ENCODE assay signal across 17 cellular contexts in the genomic region with DNA sequence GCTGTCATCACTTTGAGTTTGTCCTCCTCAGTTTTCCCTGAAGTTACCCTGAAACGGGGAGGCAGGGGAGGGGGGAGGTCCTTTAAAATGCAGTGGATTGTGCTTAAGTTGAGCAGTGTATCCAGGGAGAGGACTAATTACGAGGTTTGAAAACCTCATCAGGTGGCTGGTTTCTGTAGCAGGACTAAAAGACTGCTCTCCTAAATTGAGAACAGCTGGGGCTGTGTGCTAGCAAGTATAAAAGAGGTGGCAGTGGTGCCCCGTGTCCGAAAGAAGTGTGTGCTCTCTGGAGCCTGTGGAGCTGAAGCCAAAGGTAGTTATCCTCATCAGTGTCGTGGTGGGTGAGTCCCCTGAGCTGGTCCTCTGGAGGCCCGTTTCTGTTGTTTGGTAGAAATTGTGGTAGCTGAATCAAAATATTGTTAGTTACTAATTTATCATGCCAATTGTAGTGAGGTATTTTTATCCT. TPM values are rescaled to one million over a fixed set of nuclear protein-coding genes. Genes with fewer than 3 reads are reported as not detected.
DNase-seq lines count a peak whose midpoint lies in the region; ATAC-seq and TF ChIP-seq lines count a peak whose summit lies in the region.
"Had no signal": no experiment of that assay in that cellular context is flagged by ENCODE, and none has a peak within 500 bp of the region (broad histone marks: within the 10 kb centered on the region; RNA-seq: fewer than 3 reads in every experiment).

No MANE protein-coding gene starts in this region.

- POLR2A ChIA-PET in PC-3 (lab: Charles Lee; ENCODE audit: unreplicated experiment), result interaction anchor here (0.6 kb wide), 1 partner anchor 17 kb away, joined by 11 read pairs; no protein-coding TSS in a partner anchor

- BruUV-seq in mammary epithelial cell (replicated peaks; lab: Mats Ljungman, UMichigan), result no TSS peak
- BruUV-seq in PC-3 (replicated peaks; lab: Mats Ljungman, UMichigan), result no TSS peak

- H3K4me2 ChIP-seq in mammary epithelial cell (ENCODE audit: insufficient read depth, low read depth, low read length) (no peak overlapping the region), mesendoderm (ENCODE audit: low read length) (no peak overlapping the region), PC-3 (ENCODE audit: low read length) (no peak overlapping the region)
- H3K4me2 ChIP-seq: SK-N-SH had no signal

- no peaks in the 10 kb centered on the region for H3K27me3 ChIP-seq in mammary epithelial cell (ENCODE audit: insufficient read depth, low read length)
- no peaks in the 10 kb centered on the region for H3K27me3 ChIP-seq in mesendoderm (ENCODE audit: insufficient read depth, low read length, poor library complexity)
- H3K27me3 ChIP-seq in thyroid gland, result no peaks in the 10 kb centered on the region
- no peaks in the 10 kb centered on the region for H3K27me3 ChIP-seq in suprapubic skin
- H3K27me3 ChIP-seq in PC-3 (ENCODE audit: low read length), result no peaks in the 10 kb centered on the region

- no peak overlapping the region for H2AK5ac ChIP-seq in mesendoderm (ENCODE audit: low read length)

- H3K9me3 ChIP-seq in mammary epithelial cell (replicated peaks; ENCODE audit: insufficient read depth, low read length), result no peaks in the 10 kb centered on the region
- no peaks in the 10 kb centered on the region for H3K9me3 ChIP-seq in thyroid gland
- H3K9me3 ChIP-seq in suprapubic skin, result no peaks in the 10 kb centered on the region
- H3K9me3 ChIP-seq in PC-3 (ENCODE audit: low read length), result no peaks in the 10 kb centered on the region

- ATAC-seq in PC-3, result no peak
- ATAC-seq: Right ventricle myocardium inferior had no signal

- H3K36me3 ChIP-seq in mammary epithelial cell (ENCODE audit: insufficient read depth, low read length) (no peaks in the 10 kb centered on the region), mesendoderm (ENCODE audit: control insufficient read depth, insufficient read depth, low read length) (no peaks in the 10 kb centered on the region), thyroid gland (no peaks in the 10 kb centered on the region), suprapubic skin (no peaks in the 10 kb centered on the region), PC-3 (ENCODE audit: low read depth, low read length) (no peaks in the 10 kb centered on the region)

- WGBS in mammary epithelial cell (ENCODE audit: low coverage, missing lambda C conversion rate), result 100% methylated on average over 6 of the region's 6 CpGs
- WGBS in mesendoderm (ENCODE audit: extremely low coverage, insufficient coverage, low lambda C conversion rate), result no CpG with 5 or more reads among the region's 6 CpGs
- 43 to 47% methylated on average over 6 of the region's 6 CpGs for WGBS in thyroid gland, 2 donors
- 61% methylated on average over 6 of the region's 6 CpGs for WGBS in suprapubic skin

- CTCF ChIA-PET in mammary epithelial cell (lab: Charles Lee; ENCODE audit: low non-redundant PET) (no interaction called here), PC-3 (lab: Charles Lee) (no interaction called here)

- intact Hi-C loops in mammary epithelial cell (cut with micrococcal nuclease), result no loop called here
- intact Hi-C loops in thyroid gland (cut with DNase I), result loop anchor here (10.0 kb wide), 1 partner anchor 69 kb away; the partner anchor contains the start of gene SGMS2
- intact Hi-C loops in PC-3 (cut with micrococcal nuclease), result no loop called here

- DNase-seq in NCI-H69 (lab: John Stamatoyannopoulos, UW) (peak; percentile 74), mammary epithelial cell (no peak), mesendoderm (no peak), thyroid gland (peak; percentile 17 to 49), suprapubic skin (ENCODE audit: low spot score in 2 of 2) (no peak), PC-3 (no peak), hepatic stellate cell (ENCODE audit: low spot score) (no peak)
- DNase-seq: C1 segment of cervical spinal cord; DMS 273 treated with DMSO at 0.1 percent for 48 hours; HFFc6; KG1; MM.1S; NCI-H1105; NCI-H510A; NK-92 treated with Interleukin-12 subunit alpha and Interleukin-12 subunit beta, amount 100 ng/mL, for 24 hours; SK-N-SH had no signal

- H3K9me2 ChIP-seq in PC-3 (replicated peaks; ENCODE audit: low read length), result no peaks in the 10 kb centered on the region
- H3K9me2 ChIP-seq: SK-N-SH had no signal

- H3K79me2 ChIP-seq in mammary epithelial cell (ENCODE audit: insufficient read depth, low read length) (peaks cover 33% of the 10 kb centered on the region), mesendoderm (ENCODE audit: control insufficient read depth, insufficient read depth, low read length) (no peaks in the 10 kb centered on the region), PC-3 (ENCODE audit: low read length) (peaks cover 12% of the 10 kb centered on the region; the same call in 1 of the 2 replicates)

- H2BK5ac ChIP-seq in mesendoderm (ENCODE audit: low read length), result no peak overlapping the region

- H3K18ac ChIP-seq in mesendoderm (ENCODE audit: low read length), result peak overlapping the region; percentile 51

- H3K27ac ChIP-seq in mammary epithelial cell (ENCODE audit: insufficient read depth, low read depth, low read length), result peak overlapping the region; percentile 67
- H3K27ac ChIP-seq in mesendoderm (ENCODE audit: low read depth, low read length), result no peak overlapping the region
- H3K27ac ChIP-seq in thyroid gland, result no peak overlapping the region
- no peak overlapping the region for H3K27ac ChIP-seq in suprapubic skin
- no peak overlapping the region for H3K27ac ChIP-seq in PC-3 (ENCODE audit: low read length)

- dilution Hi-C loops in mammary epithelial cell (cut with HindIII; ENCODE audit: low sequenced_read_pairs), result no loop called here

- no peak overlapping the region for H2BK15ac ChIP-seq in mesendoderm (replicated peaks; ENCODE audit: low read depth)

- TF ChIP-seq POLR2A in thyroid gland (IDR thresholded peaks at IDR 0.05) (no peak), suprapubic skin (IDR thresholded peaks at IDR 0.05) (no peak)

- no peak overlapping the region for H3K4ac ChIP-seq in mesendoderm (ENCODE audit: low read depth, low read length)

- H4K8ac ChIP-seq in mesendoderm (ENCODE audit: low read depth, low read length), result no peak overlapping the region

- H3K56ac ChIP-seq in mesendoderm (ENCODE audit: low read length), result no peak overlapping the region

- H4K5ac ChIP-seq in mesendoderm (ENCODE audit: low read length), result no peak overlapping the region

- no peak for TF ChIP-seq EP300 in suprapubic skin (IDR thresholded peaks at IDR 0.05)

- TF ChIP-seq CTCF in mammary epithelial cell (conservative IDR thresholded peaks at IDR 0.05 in 1 of 2, IDR thresholded peaks at IDR 0.05 in 1 of 2; ENCODE audit: extremely low read depth in 1 of 2, insufficient read depth in 1 of 2, low read depth in 1 of 2, low read length in 2 of 2) (no peak), thyroid gland (IDR thresholded peaks at IDR 0.05) (no peak), suprapubic skin (IDR thresholded peaks at IDR 0.05) (no peak), PC-3 (conservative IDR thresholded peaks at IDR 0.05; ENCODE audit: low read depth, low read length) (no peak)

- H3F3A ChIP-seq in PC-3 (ENCODE audit: low read length, unreplicated experiment), result peaks cover 8% of the 10 kb centered on the region

- H3K23ac ChIP-seq in mesendoderm (ENCODE audit: low read length), result no peak overlapping the region

- H3K79me1 ChIP-seq in mesendoderm (ENCODE audit: low read length), result no peaks in the 10 kb centered on the region

- no peak overlapping the region for H2AFZ ChIP-seq in mammary epithelial cell (ENCODE audit: low read depth, low read length)
- no peak overlapping the region for H2AFZ ChIP-seq in PC-3 (ENCODE audit: low read length)

- H4K20me1 ChIP-seq in mammary epithelial cell (ENCODE audit: insufficient read depth, low read length) (no peaks in the 10 kb centered on the region), PC-3 (ENCODE audit: low read length) (no peaks in the 10 kb centered on the region)

- H3K4me1 ChIP-seq in mammary epithelial cell (ENCODE audit: insufficient read depth, low read length) (peaks cover 49% of the 10 kb centered on the region), mesendoderm (ENCODE audit: control insufficient read depth, low read depth, low read length) (no peaks in the 10 kb centered on the region), thyroid gland (peaks cover 32 to 35% of the 10 kb centered on the region in 2 donors), suprapubic skin (peaks cover 19% of the 10 kb centered on the region), PC-3 (ENCODE audit: insufficient read depth, low read length) (peaks cover 28% of the 10 kb centered on the region)

- H3K9ac ChIP-seq in mammary epithelial cell (ENCODE audit: insufficient read depth, low read length) (no peak overlapping the region), mesendoderm (ENCODE audit: low read length) (no peak overlapping the region), PC-3 (ENCODE audit: low read length) (no peak overlapping the region)
- H3K9ac ChIP-seq: SK-N-SH had no signal

- in situ Hi-C loops in mammary epithelial cell (cut with MboI; ENCODE audit: low sequenced_read_pairs in 2 of 2), result no loop called here

- H2BK120ac ChIP-seq in mesendoderm (ENCODE audit: low read depth, low read length), result no peak overlapping the region

- H3K4me3 ChIP-seq in mammary epithelial cell (replicated peaks in 1 of 3; ENCODE audit: insufficient read depth in 1 of 3, low read depth in 2 of 3, low read length in 3 of 3) (no peak overlapping the region), mesendoderm (ENCODE audit: low read length) (no peak overlapping the region), thyroid gland (replicated peaks in 1 of 3) (no peak overlapping the region), suprapubic skin (no peak overlapping the region), PC-3 (ENCODE audit: low read length) (no peak overlapping the region)

RNA-seq across cellular contexts. Expression of gene CYP2U1, which starts 37.2 kb away (rescaled TPM):
- total RNA-seq in mammary epithelial cell (10 to 100 TPM in 1 of 2 donors, 1 to 10 TPM in 1; 7.5 to 30.7 TPM), thyroid gland (10 to 100 TPM in 2 of 4 donors, 1 to 10 TPM in 2; 7.0 to 13.4 (median 8.7) TPM), suprapubic skin (1 to 10 TPM; 3.3 to 8.7 (median 4.4) TPM), PC-3 (2014; rRNA removed) (4.1 and 4.4 TPM in 2 replicates)
- polyA plus RNA-seq in mammary epithelial cell, result 2.8 TPM
- polyA minus RNA-seq in mammary epithelial cell, result 1.4 TPM
- 1.4 TPM for polyA plus RNA-seq in mesendoderm (2013, experiment 1 of 2)
- polyA plus RNA-seq in mesendoderm (2013, experiment 2 of 2), result 1.3 TPM

Comparison
In these comparisons a context has a peak if more than half of its experiments do, and no peak if none do; other contexts are left out.
1. DNase-seq: peak in NCI-H69 (single experiment) and thyroid gland (2 of 2); none in mammary epithelial cell (single experiment), mesendoderm (single experiment), suprapubic skin (0 of 2), PC-3 (single experiment) and hepatic stellate cell (single experiment).